ENCODE assay signal across 8 cellular contexts in genomic region chr1:41241748-41242644, GRCh38. TPM values are rescaled to one million over a fixed set of nuclear protein-coding genes. Genes with fewer than 3 reads are reported as not detected.
A peak's percentile ranks its signal among the peaks of the same experiment; 100 is the strongest.
DNase-seq lines count a peak whose midpoint lies in the region; ATAC-seq and TF ChIP-seq lines count a peak whose summit lies in the region.

Gene SCMH1 (minus strand): TSS chr1:41242306. CDS start chr1:41186133, 56,173 bp downstream.

- H3K27me3 ChIP-seq in SK-N-SH (ENCODE audit: insufficient read depth): no peaks in the 10 kb centered on the region

- H3K79me2 ChIP-seq in SK-N-SH (ENCODE audit: insufficient read depth): peaks cover 24% of the 10 kb centered on the region

- peak within 1 kb of the TSS; percentile 86 for H3K4me2 ChIP-seq in SK-N-SH

- POLR2A ChIA-PET in SK-N-SH (lab: Yijun Ruan, JAX): no interaction called here
- POLR2A ChIA-PET in activated naive CD8-positive, alpha-beta T cell treated with anti-CD3 and anti-CD28 coated beads, Interleukin-2, amount 10 ng/mL, durations not matched to agents 7 days and 5 days (lab: Charles Lee): interaction anchor here (0.6 to 1.1 kb wide), 3 partner anchors 10 to 1185 kb away, joined by 3 to 5 read pairs (median 4); no protein-coding TSS in a partner anchor

- H3K9me3 Mint-ChIP-seq in activated naive CD8-positive, alpha-beta T cell treated with anti-CD3 and anti-CD28 coated beads, Interleukin-2, amount 10 ng/mL, durations not matched to agents 7 days and 5 days: no peaks in the 10 kb centered on the region

- H3K27ac Mint-ChIP-seq in activated naive CD8-positive, alpha-beta T cell treated with anti-CD3 and anti-CD28 coated beads, Interleukin-2, amount 10 ng/mL, durations not matched to agents 7 days and 5 days: peak within 1 kb of the TSS; percentile 63

- H2AFZ ChIP-seq in SK-N-SH (ENCODE audit: low read depth): peak within 1 kb of the TSS; percentile 78

- no peak for TF ChIP-seq RAD21 in SK-N-SH (IDR thresholded peaks at IDR 0.05; ENCODE audit: low read length)

- H3F3A ChIP-seq in SK-N-SH (replicated peaks; ENCODE audit: insufficient read depth): peaks cover 36% of the 10 kb centered on the region

- no peak for TF ChIP-seq CTCF in GM20000 (IDR thresholded peaks at IDR 0.05; ENCODE audit: extremely low read depth, missing control alignments)
- TF ChIP-seq CTCF in SK-N-SH (IDR thresholded peaks at IDR 0.05): no peak

- peak within 1 kb of the TSS; percentile 66 to 84 for H3K4me3 ChIP-seq in SK-N-SH (ENCODE audit: low read depth in 2 of 2, low read length in 1 of 2)

- peaks cover 6% of the 10 kb centered on the region for H3K27me3 Mint-ChIP-seq in activated naive CD8-positive, alpha-beta T cell treated with anti-CD3 and anti-CD28 coated beads, Interleukin-2, amount 10 ng/mL, durations not matched to agents 7 days and 5 days

- WGBS in SK-N-SH (ENCODE audit: low lambda C conversion rate): 0% methylated on average over 1 of the region's 121 CpGs

- H3K9me2 ChIP-seq in SK-N-SH: no peaks in the 10 kb centered on the region

- TF ChIP-seq EP300 in SK-N-SH (IDR thresholded peaks at IDR 0.05; ENCODE audit: borderline replicate concordance in 1 of 2, low read depth in 1 of 2, low read length in 1 of 2): no peak

- CTCF ChIA-PET in SK-N-SH (lab: Yijun Ruan, JAX): interaction anchor here (1.3 to 1.4 kb wide), 2 partner anchors 12 to 13 kb away, joined by 3 read pairs; no protein-coding TSS in a partner anchor

- H3K4me1 ChIP-seq in SK-N-SH (ENCODE audit: control insufficient read depth in 1 of 2, insufficient read depth in 2 of 2, low read depth in 1 of 2, low read length in 1 of 2): peaks cover 17 to 35% of the 10 kb centered on the region in 2 experiments; a peak in 3 of 4 replicates

- H3K4me1 Mint-ChIP-seq in activated naive CD8-positive, alpha-beta T cell treated with anti-CD3 and anti-CD28 coated beads, Interleukin-2, amount 10 ng/mL, durations not matched to agents 7 days and 5 days: peaks cover 29% of the 10 kb centered on the region

- H3K36me3 Mint-ChIP-seq in activated naive CD8-positive, alpha-beta T cell treated with anti-CD3 and anti-CD28 coated beads, Interleukin-2, amount 10 ng/mL, durations not matched to agents 7 days and 5 days: peaks cover under 1% of the 10 kb centered on the region

- no peaks in the 10 kb centered on the region for H3K9me3 ChIP-seq in SK-N-SH

- H4K20me1 ChIP-seq in SK-N-SH (ENCODE audit: insufficient read depth): peaks cover 24% of the 10 kb centered on the region

- peak within 1 kb of the TSS; percentile 70 to 84 for H3K27ac ChIP-seq in SK-N-SH (ENCODE audit: low read depth in 2 of 2, low read length in 1 of 2)

- H3K36me3 ChIP-seq in SK-N-SH (replicated peaks in 1 of 2; ENCODE audit: control insufficient read depth in 1 of 2, insufficient read depth in 2 of 2, low read length in 1 of 2): peaks cover 0 to 4% of the 10 kb centered on the region in 2 experiments

- peak; percentile 70 for DNase-seq in COR-L47 (lab: John Stamatoyannopoulos, UW)
- peak; percentile 90 for DNase-seq in GM20000 (ENCODE audit: low spot score)
- DNase-seq in HuH-7.5 (ENCODE audit: low spot score): peak; percentile 46
- peak; percentile 96 for DNase-seq in SK-N-SH
- peak; percentile 76 for DNase-seq in activated naive CD8-positive, alpha-beta T cell treated with anti-CD3 and anti-CD28 coated beads, Interleukin-2, amount 10 ng/mL, durations not matched to agents 7 days and 5 days
- peak; percentile 70 for DNase-seq in left ventricle myocardium superior
- no peak for DNase-seq in pulmonary artery endothelial cell (ENCODE audit: low read depth, low spot score)
- no peak for DNase-seq in NCI-H1694 treated with DMSO at 0.1 percent for 48 hours (lab: John Stamatoyannopoulos, UW)

- peak within 1 kb of the TSS; percentile 75 for H3K9ac ChIP-seq in SK-N-SH

- H3K4me3 Mint-ChIP-seq in activated naive CD8-positive, alpha-beta T cell treated with anti-CD3 and anti-CD28 coated beads, Interleukin-2, amount 10 ng/mL, durations not matched to agents 7 days and 5 days: peak within 1 kb of the TSS; percentile 82

- peak; percentile 67 for ATAC-seq in activated naive CD8-positive, alpha-beta T cell treated with anti-CD3 and anti-CD28 coated beads, Interleukin-2, amount 10 ng/mL, durations not matched to agents 7 days and 5 days (ENCODE audit: low read depth)
- peak; percentile 67 for ATAC-seq in left ventricle myocardium superior

- intact Hi-C loops in left ventricle myocardium superior (cut with micrococcal nuclease): no loop called here

TF ChIP-seq in SK-N-SH, 30 proteins besides CTCF, POLR2A, EP300 and RAD21:
- TF ChIP-seq RFX5 (IDR thresholded peaks at IDR 0.05; ENCODE audit: low read length): no peak
- TF ChIP-seq JUND (IDR thresholded peaks at IDR 0.05): no peak
- TF ChIP-seq YY1 (IDR thresholded peaks at IDR 0.05; ENCODE audit: low read depth): peak; percentile 60
- TF ChIP-seq, protein P1, sequence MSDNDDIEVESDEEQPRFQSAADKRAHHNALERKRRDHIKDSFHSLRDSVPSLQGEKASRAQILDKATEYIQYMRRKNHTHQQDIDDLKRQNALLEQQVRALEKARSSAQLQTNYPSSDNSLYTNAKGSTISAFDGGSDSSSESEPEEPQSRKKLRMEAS (IDR thresholded peaks at IDR 0.05; ENCODE audit: low read depth): 0 out of 2 replicates have a peak, but pooled peaks have one; percentile 49
- TF ChIP-seq NRF1 (IDR thresholded peaks at IDR 0.05; ENCODE audit: low read depth, low read length): no peak
- peak; percentile 14 for TF ChIP-seq TAF1 (IDR thresholded peaks at IDR 0.05; ENCODE audit: borderline replicate concordance, low read depth, low read length)
- TF ChIP-seq RCOR1 (IDR thresholded peaks at IDR 0.05; ENCODE audit: low read length): no peak

RNA-seq across cellular contexts. Expression of gene SCMH1, which starts in this region (rescaled TPM):
- 38.5 and 41.7 TPM in 2 replicates for polyA plus RNA-seq in SK-N-SH (2012; rRNA removed)
- 25.7 and 30.3 TPM in 2 replicates for polyA plus RNA-seq in SK-N-SH (2012; cell fraction: cytosol; rRNA removed)
- polyA plus RNA-seq in SK-N-SH (2012; cell fraction: nucleus; rRNA removed): 85.8 and 122 TPM in 2 replicates
- total RNA-seq in activated naive CD8-positive, alpha-beta T cell treated with anti-CD3 and anti-CD28 coated beads, Interleukin-2, amount 10 ng/mL, durations not matched to agents 7 days and 5 days: 10 to 100 TPM; 24.2 to 25.5 TPM
- 44.0 TPM for total RNA-seq in left ventricle myocardium superior
- total RNA-seq in pulmonary artery endothelial cell: 12.5 and 14.5 TPM in 2 replicates

Comparison
In these comparisons a context has a peak if more than half of its experiments do, and no peak if none do; other contexts are left out.
1. DNase-seq: peak in COR-L47 (single experiment), GM20000 (single experiment), HuH-7.5 (single experiment), SK-N-SH (single experiment), activated naive CD8-positive, alpha-beta T cell treated with anti-CD3 and anti-CD28 coated beads, Interleukin-2, amount 10 ng/mL, durations not matched to agents 7 days and 5 days (single experiment) and left ventricle myocardium superior (single experiment); none in pulmonary artery endothelial cell (single experiment) and NCI-H1694 treated with DMSO at 0.1 percent for 48 hours (single experiment).